ENCODE assay signal across 1 cellular context in genomic region chr5:65926276-65926761, GRCh38.
TF ChIP-seq lines count a peak whose summit lies in the region.

TSS of gene ERBIN (plus strand) at chr5:65926575. CDS start at chr5:65992719, 66,144 bp downstream.

TF ChIP-seq in HepG2, 621 proteins besides CTCF, POLR2A, EP300 and RAD21 (continued from another document and continues in another):
- no peak for TF ChIP-seq AFF4 (CRISPR knock-in tag; IDR thresholded peaks at IDR 0.05)
- peak; percentile 9; the same call in 1 of the 2 replicates for TF ChIP-seq HDAC1 (CRISPR knock-in tag; IDR thresholded peaks at IDR 0.05)
- peak; percentile 46 for TF ChIP-seq SAP130 (CRISPR knock-in tag; IDR thresholded peaks at IDR 0.05; ENCODE audit: low read depth)
- TF ChIP-seq ZNF362 (CRISPR knock-in tag; IDR thresholded peaks at IDR 0.05; ENCODE audit: borderline replicate concordance) = peak; percentile 73; the same call in 1 of the 2 replicates
- TF ChIP-seq TOPORS (CRISPR knock-in tag; IDR thresholded peaks at IDR 0.05) = 0 out of 2 replicates have a peak, but pooled peaks have one; percentile 17
- TF ChIP-seq AGO2 (optimal IDR thresholded peaks at IDR 0.05; ENCODE audit: low read depth, low read length) = peak; percentile 20
- TF ChIP-seq PHF8 (CRISPR knock-in tag; IDR thresholded peaks at IDR 0.05) = no peak
- no peak for TF ChIP-seq SATB2 (CRISPR knock-in tag; IDR thresholded peaks at IDR 0.05)
- TF ChIP-seq PRDM15 (CRISPR knock-in tag; IDR thresholded peaks at IDR 0.05) = 0 out of 2 replicates have a peak, but pooled peaks have one; percentile 48
- no peak for TF ChIP-seq MXD3 (CRISPR knock-in tag; IDR thresholded peaks at IDR 0.05)
- TF ChIP-seq TFDP1 (CRISPR knock-in tag; IDR thresholded peaks at IDR 0.05; ENCODE audit: borderline replicate concordance) = no peak
- no peak for TF ChIP-seq NR3C1 (CRISPR knock-in tag; IDR thresholded peaks at IDR 0.05)
- TF ChIP-seq CC2D1A (CRISPR knock-in tag; IDR thresholded peaks at IDR 0.05) = no peak
- peak; percentile 25 for TF ChIP-seq ZEB1 (IDR thresholded peaks at IDR 0.05; ENCODE audit: insufficient replicate concordance, low read depth)
- no peak for TF ChIP-seq ZNF773 (CRISPR knock-in tag; IDR thresholded peaks at IDR 0.05; ENCODE audit: borderline replicate concordance)
- TF ChIP-seq EHMT2 (IDR thresholded peaks at IDR 0.05; ENCODE audit: borderline replicate concordance, low read depth, low read length) = no peak
- TF ChIP-seq ZXDC (CRISPR knock-in tag; IDR thresholded peaks at IDR 0.05) = 0 out of 2 replicates have a peak, but pooled peaks have one; percentile 74
- TF ChIP-seq ZFY (CRISPR knock-in tag; IDR thresholded peaks at IDR 0.05) = peak; percentile 62; the same call in 1 of the 2 replicates
- TF ChIP-seq IRX3 (CRISPR knock-in tag; IDR thresholded peaks at IDR 0.05; ENCODE audit: borderline replicate concordance, low read depth) = peak; percentile 21; the same call in 1 of the 2 replicates
- no peak for TF ChIP-seq ZBTB46 (CRISPR knock-in tag; IDR thresholded peaks at IDR 0.05; ENCODE audit: borderline replicate concordance)
- TF ChIP-seq NCOR1 (IDR thresholded peaks at IDR 0.05; ENCODE audit: borderline replicate concordance, low read length) = 0 out of 2 replicates have a peak, but pooled peaks have one; percentile 20
- no peak for TF ChIP-seq ZMYM2 (CRISPR knock-in tag; IDR thresholded peaks at IDR 0.05)
- 0 out of 2 replicates have a peak, but pooled peaks have one; percentile 3 for TF ChIP-seq ZNF782 (CRISPR knock-in tag; IDR thresholded peaks at IDR 0.05; ENCODE audit: borderline replicate concordance)
- 0 out of 2 replicates have a peak, but pooled peaks have one; percentile 43 for TF ChIP-seq ZNF432 (CRISPR knock-in tag; IDR thresholded peaks at IDR 0.05; ENCODE audit: borderline replicate concordance)
- peak; percentile 29 for TF ChIP-seq GABPB1 (CRISPR knock-in tag; IDR thresholded peaks at IDR 0.05)
- 0 out of 2 replicates have a peak, but pooled peaks have one; percentile 5 for TF ChIP-seq ZNF691 (CRISPR knock-in tag; IDR thresholded peaks at IDR 0.05; ENCODE audit: borderline replicate concordance, low read depth)
- peak; percentile 25; the same call in 1 of the 2 replicates for TF ChIP-seq ZNF563 (CRISPR knock-in tag; IDR thresholded peaks at IDR 0.05)
- no peak for TF ChIP-seq ZBTB25 (CRISPR knock-in tag; IDR thresholded peaks at IDR 0.05)
- 0 out of 2 replicates have a peak, but pooled peaks have one; percentile 19 for TF ChIP-seq HINFP (CRISPR knock-in tag; IDR thresholded peaks at IDR 0.05; ENCODE audit: low read depth)
- TF ChIP-seq ZNF256 (CRISPR knock-in tag; conservative IDR thresholded peaks at IDR 0.05) = no peak
- TF ChIP-seq KMT2A (CRISPR knock-in tag; IDR thresholded peaks at IDR 0.05) = peak; percentile 12; the same call in 1 of the 2 replicates
- TF ChIP-seq ZNF17 (CRISPR knock-in tag; IDR thresholded peaks at IDR 0.05) = no peak
- TF ChIP-seq ATRX (CRISPR knock-in tag; IDR thresholded peaks at IDR 0.05; ENCODE audit: borderline replicate concordance) = no peak
- TF ChIP-seq ELF1 (CRISPR knock-in tag; IDR thresholded peaks at IDR 0.05) = peak; percentile 84
- no peak for TF ChIP-seq ZNF598 (CRISPR knock-in tag; IDR thresholded peaks at IDR 0.05; ENCODE audit: borderline replicate concordance)
- peak; percentile 9; the same call in 1 of the 2 replicates for TF ChIP-seq HOXA3 (CRISPR knock-in tag; IDR thresholded peaks at IDR 0.05)
- TF ChIP-seq UBTF (CRISPR knock-in tag; IDR thresholded peaks at IDR 0.05) = peak; percentile 60; the same call in 1 of the 2 replicates
